11 cellular contexts compared by ENCODE assay signal in the genomic region with DNA sequence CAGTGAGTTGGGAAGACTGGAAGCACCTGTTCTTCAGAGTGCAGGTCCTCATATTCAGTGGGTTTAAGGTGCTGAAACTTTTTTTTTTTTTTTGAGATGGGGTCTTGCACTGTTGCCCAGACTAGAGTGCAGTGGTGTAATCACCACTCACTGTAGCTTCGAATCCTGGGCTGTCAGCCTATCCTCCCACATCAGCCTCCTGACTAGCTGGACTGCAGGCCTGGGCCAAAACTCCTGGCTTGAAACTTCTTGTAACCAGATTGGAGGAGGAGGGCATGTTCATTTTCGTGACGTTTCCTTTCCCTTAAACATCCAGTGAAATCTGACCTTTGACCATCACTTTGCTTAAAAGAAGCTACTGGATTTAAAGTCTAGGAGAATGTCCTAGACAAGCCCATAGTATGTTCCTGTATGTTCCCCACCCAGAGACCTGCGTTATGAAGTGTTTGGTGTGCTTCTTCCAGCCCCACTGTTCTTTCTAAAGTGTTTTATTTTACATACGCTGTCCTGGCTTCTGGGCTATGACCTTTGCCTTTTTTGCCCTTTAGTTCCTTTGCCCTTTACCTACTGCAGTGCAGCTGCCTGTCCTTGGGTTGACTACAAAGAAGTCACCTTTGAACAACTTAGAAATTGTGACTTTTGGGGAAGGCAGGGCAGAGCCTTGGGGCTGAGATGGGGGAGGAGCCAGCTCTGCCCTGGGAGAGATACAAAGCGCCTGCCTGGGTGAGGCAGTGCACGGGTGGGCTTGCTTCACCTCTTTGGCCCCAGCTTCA. TPM values are rescaled to one million over a fixed set of nuclear protein-coding genes. Genes with fewer than 3 reads are reported as not detected.
DNase-seq lines count a peak whose midpoint lies in the region; ATAC-seq, FAIRE-seq and TF ChIP-seq lines count a peak whose summit lies in the region.
"Had no signal": no experiment of that assay in that cellular context is flagged by ENCODE, and none has a peak within 500 bp of the region (broad histone marks: within the 10 kb centered on the region; RNA-seq: fewer than 3 reads in every experiment).

No MANE protein-coding gene starts in this region.

- no peaks in the 10 kb centered on the region for H3K9me3 Mint-ChIP-seq in astrocyte (ENCODE audit: unreplicated experiment)

- peak overlapping the region; percentile 88 for H3K27ac ChIP-seq in left ventricle myocardium inferior (replicated peaks)
- peak overlapping the region; percentile 91 for H3K27ac ChIP-seq in astrocyte (ENCODE audit: low read depth, low read length)
- peak overlapping the region; percentile 22 to 59 for H3K27ac ChIP-seq in lung (ENCODE audit: low read depth in 1 of 2, low read length in 1 of 2)
- peak overlapping the region in 2 of 3 donors; percentile 47 to 77 for H3K27ac ChIP-seq in thyroid gland

- H4K20me1 ChIP-seq in astrocyte (ENCODE audit: insufficient read depth, low read length), result peaks cover 90% of the 10 kb centered on the region

- intact Hi-C loops in left ventricle myocardium inferior (cut with micrococcal nuclease) (no loop called here), Right ventricle myocardium superior (cut with DNase I) (no loop called here), thyroid gland (cut with DNase I) (no loop called here)

- no peak for ATAC-seq in Right ventricle myocardium superior (ENCODE audit: poor library complexity)
- no peak for ATAC-seq in lung (ENCODE audit: insufficient read depth, low FRiP score)
- ATAC-seq in GM18909 (IDR thresholded peaks at IDR 0.05; ENCODE audit: poor library complexity, unreplicated experiment), result no peak
- no peak for ATAC-seq in HG02623 (IDR thresholded peaks at IDR 0.05; ENCODE audit: unreplicated experiment)

- no peak overlapping the region for H2AFZ ChIP-seq in astrocyte (ENCODE audit: low read depth, low read length)

- H3K36me3 Mint-ChIP-seq in astrocyte (ENCODE audit: low read depth, unreplicated experiment), result peaks cover 4% of the 10 kb centered on the region

- H3K79me2 ChIP-seq in astrocyte (ENCODE audit: insufficient read depth, low read length), result peaks cover 93% of the 10 kb centered on the region

- H3K4me3 ChIP-seq in left ventricle myocardium inferior, result peak overlapping the region; percentile 48
- H3K4me3 ChIP-seq in astrocyte (ENCODE audit: insufficient read depth, low read depth, low read length), result peak overlapping the region; percentile 37
- no peak overlapping the region for H3K4me3 ChIP-seq in lung
- no peak overlapping the region for H3K4me3 ChIP-seq in thyroid gland (replicated peaks in 1 of 3)
- H3K4me3 ChIP-seq in H7 (ENCODE audit: insufficient read depth, low read depth, low read length), result no peak overlapping the region

- no peaks in the 10 kb centered on the region for H3K36me3 ChIP-seq in left ventricle myocardium inferior
- no peaks in the 10 kb centered on the region for H3K36me3 ChIP-seq in astrocyte (ENCODE audit: insufficient read depth, low read length)
- no peaks in the 10 kb centered on the region for H3K36me3 ChIP-seq in lung (ENCODE audit: control insufficient read depth in 2 of 2, insufficient read depth in 2 of 2, low read length in 2 of 2)
- H3K36me3 ChIP-seq in thyroid gland, result no peaks in the 10 kb centered on the region
- H3K36me3 ChIP-seq in H7 (replicated peaks; ENCODE audit: control insufficient read depth, insufficient read depth, low read length), result no peaks in the 10 kb centered on the region

- H3K4me1 ChIP-seq in left ventricle myocardium inferior (peaks cover 94% of the 10 kb centered on the region), astrocyte (ENCODE audit: insufficient read depth, low read length) (peaks cover 39% of the 10 kb centered on the region), lung (ENCODE audit: control insufficient read depth in 2 of 2, insufficient read depth in 2 of 2, low read length in 2 of 2) (peaks cover 17 to 37% of the 10 kb centered on the region in 2 donors), thyroid gland (peaks cover 9 to 30% of the 10 kb centered on the region in 2 donors)

- peak overlapping the region; percentile 41 for H3K27ac Mint-ChIP-seq in astrocyte (ENCODE audit: unreplicated experiment)

- H3K27me3 Mint-ChIP-seq in astrocyte (ENCODE audit: low read depth, unreplicated experiment), result no peaks in the 10 kb centered on the region

- peak overlapping the region; percentile 76 for H3K9ac ChIP-seq in astrocyte (ENCODE audit: low read length)

- DNase-seq in left ventricle myocardium inferior, result no peak
- DNase-seq in Right ventricle myocardium superior, result no peak
- no peak for DNase-seq in astrocyte (ENCODE audit: low read depth)
- DNase-seq in lung (ENCODE audit: low spot score), result no peak
- DNase-seq in thyroid gland, result no peak
- DNase-seq in H7, result no peak
- DNase-seq: AML-193, KBM-7 had no signal

- TF ChIP-seq CTCF in left ventricle myocardium inferior (IDR thresholded peaks at IDR 0.05; ENCODE audit: borderline replicate concordance), result no peak
- no peak for TF ChIP-seq CTCF in astrocyte (IDR thresholded peaks at IDR 0.05; ENCODE audit: insufficient read depth, low read depth, low read length)
- no peak for TF ChIP-seq CTCF in lung (IDR thresholded peaks at IDR 0.05; ENCODE audit: control extremely low read depth, extremely low read depth)
- no peak for TF ChIP-seq CTCF in thyroid gland (IDR thresholded peaks at IDR 0.05)

- H3K27me3 ChIP-seq in left ventricle myocardium inferior (ENCODE audit: low read depth), result no peaks in the 10 kb centered on the region
- H3K27me3 ChIP-seq in astrocyte (ENCODE audit: insufficient read depth, low read length), result no peaks in the 10 kb centered on the region
- no peaks in the 10 kb centered on the region for H3K27me3 ChIP-seq in lung (ENCODE audit: control insufficient read depth, insufficient read depth)
- no peaks in the 10 kb centered on the region for H3K27me3 ChIP-seq in thyroid gland
- H3K27me3 ChIP-seq in H7 (ENCODE audit: control insufficient read depth, insufficient read depth, low read length), result no peaks in the 10 kb centered on the region

- H3K4me1 Mint-ChIP-seq in astrocyte (ENCODE audit: low read depth, unreplicated experiment), result peaks cover 69% of the 10 kb centered on the region

- WGBS in lung, 2 donors, result 77 to 78% methylated on average over 7 of the region's 7 CpGs
- WGBS in thyroid gland, 2 donors, result 73 to 78% methylated on average over 7 of the region's 7 CpGs

- no peak for TF ChIP-seq POLR2A in thyroid gland (IDR thresholded peaks at IDR 0.05)

- H3K9me3 ChIP-seq in left ventricle myocardium inferior (replicated peaks), result no peaks in the 10 kb centered on the region
- H3K9me3 ChIP-seq in astrocyte (ENCODE audit: insufficient read depth, low read depth, low read length), result no peaks in the 10 kb centered on the region
- no peaks in the 10 kb centered on the region for H3K9me3 ChIP-seq in lung (ENCODE audit: control insufficient read depth in 2 of 2, insufficient read depth in 1 of 2, low read length in 1 of 2)
- H3K9me3 ChIP-seq in thyroid gland, result no peaks in the 10 kb centered on the region

- H3K4me3 Mint-ChIP-seq in astrocyte (ENCODE audit: unreplicated experiment), result no peak overlapping the region

- no peak for FAIRE-seq in astrocyte (lab: Jason Lieb, UNC)
- FAIRE-seq: endometrium had no signal

- peak overlapping the region; percentile 84 for H3K4me2 ChIP-seq in astrocyte (ENCODE audit: low read length)

RNA-seq across cellular contexts. Expression of a gene that starts 18.4 kb away (rescaled TPM):
- 9.5 TPM for total RNA-seq in left ventricle myocardium inferior
- 10.8 TPM for total RNA-seq in Right ventricle myocardium superior
- total RNA-seq in astrocyte, result 16.8 and 18.8 TPM in 2 replicates
- total RNA-seq in lung, result 10 to 100 TPM; 24.3 to 46.9 TPM
- 10 to 100 TPM in 1 of 2 donors, 1 to 10 TPM in 1; 9.4 to 10.4 TPM for polyA plus RNA-seq in lung
- total RNA-seq in thyroid gland, result 10 to 100 TPM; 19.8 to 41.2 (median 29.4) TPM
- 10.2 and 12.7 TPM in 2 replicates for total RNA-seq in H7 (2014; rRNA removed; shearing (Covaris generic))

Comparison
In these comparisons a context has a peak if more than half of its experiments do, and no peak if none do; other contexts are left out.
1. H3K27ac ChIP-seq: peak in every context shown above with its lines; median percentile 91 in astrocyte; 88 in left ventricle myocardium inferior; 62 in thyroid gland; 40 in lung.
2. H3K4me3 ChIP-seq: peak in left ventricle myocardium inferior (single experiment) and astrocyte (single experiment); none in lung (single experiment), thyroid gland (0 of 3) and H7 (single experiment).